In genomic region chr5:178859625-178860521, GRCh38 we compare ENCODE assay signal across 1 cellular context.
TF ChIP-seq lines count a peak whose summit lies in the region.

TSS of gene ZNF354B (plus strand) at chr5:178859953. CDS start at chr5:178861048, 1,095 bp downstream.

TF ChIP-seq in GM12878, 131 proteins besides CTCF, POLR2A, EP300 and RAD21 (continued from another document and continues in another):
- TF ChIP-seq CUX1 (IDR thresholded peaks at IDR 0.05; ENCODE audit: insufficient replicate concordance, low read depth, low read length) (no peak), CHD4 (IDR thresholded peaks at IDR 0.05) (no peak), RUNX3 (IDR thresholded peaks at IDR 0.05; ENCODE audit: low read length) (peak; percentile 21; the same call in 1 of the 2 replicates), ZNF274 (IDR thresholded peaks at IDR 0.05; ENCODE audit: insufficient read depth, insufficient read length) (no peak), TCF3 (IDR thresholded peaks at IDR 0.05; ENCODE audit: borderline replicate concordance, insufficient read depth, low read depth, low read length) (no peak), WRNIP1 (IDR thresholded peaks at IDR 0.05; ENCODE audit: borderline replicate concordance, low read depth, low read length) (no peak), ZNF622 (IDR thresholded peaks at IDR 0.05) (no peak), GABPA (IDR thresholded peaks at IDR 0.05; ENCODE audit: low read depth) (no peak), ZBTB33 (IDR thresholded peaks at IDR 0.05) (no peak), POLR2AphosphoS2 (IDR thresholded peaks at IDR 0.05; ENCODE audit: low read depth, low read length) (no peak), SP1 (IDR thresholded peaks at IDR 0.05; ENCODE audit: low read depth, low read length) (no peak), CEBPB (IDR thresholded peaks at IDR 0.05; ENCODE audit: borderline replicate concordance in 1 of 2, low read depth in 2 of 2, low read length in 2 of 2) (no peak), CREM (IDR thresholded peaks at IDR 0.05; ENCODE audit: low read depth) (peak; percentile 91), ETV6 (conservative IDR thresholded peaks at IDR 0.05 in 1 of 2, IDR thresholded peaks at IDR 0.05 in 1 of 2; ENCODE audit: borderline replicate concordance in 1 of 2, low read depth in 1 of 2) (no peak), ZNF207 (IDR thresholded peaks at IDR 0.05; ENCODE audit: borderline replicate concordance) (peak; percentile 56; the same call in 1 of the 2 replicates), RB1 (IDR thresholded peaks at IDR 0.05; ENCODE audit: borderline replicate concordance) (no peak), HDAC6 (IDR thresholded peaks at IDR 0.05; ENCODE audit: unreplicated experiment) (peak; percentile 27), ZNF384 (IDR thresholded peaks at IDR 0.05; ENCODE audit: borderline replicate concordance, low read depth, low read length) (no peak), ATF2 (IDR thresholded peaks at IDR 0.05; ENCODE audit: low read length) (no peak), ZBTB11 (CRISPR knock-in tag; IDR thresholded peaks at IDR 0.05) (no peak), PAX8 (IDR thresholded peaks at IDR 0.05) (no peak), SMC3 (IDR thresholded peaks at IDR 0.05; ENCODE audit: borderline replicate concordance, low read length) (no peak; the same call in 1 of the 2 replicates), JUNB (IDR thresholded peaks at IDR 0.05) (no peak), EGR1 (IDR thresholded peaks at IDR 0.05; ENCODE audit: borderline replicate concordance in 1 of 2, low read depth in 2 of 2, low read length in 2 of 2) (peak in 1 of 2 experiments; percentile 62; a peak in 1 of 3 replicates), MLLT1 (IDR thresholded peaks at IDR 0.05) (peak; percentile 12; the same call in 1 of the 2 replicates), MXI1 (IDR thresholded peaks at IDR 0.05; ENCODE audit: low read depth, low read length) (peak; percentile 73; the same call in 1 of the 2 replicates), NRF1 (conservative IDR thresholded peaks at IDR 0.05; ENCODE audit: low read depth, low read length) (no peak), SIX5 (IDR thresholded peaks at IDR 0.05; ENCODE audit: low read depth, low read length, severe bottlenecking) (peak; percentile 93), ZBED1 (IDR thresholded peaks at IDR 0.05; ENCODE audit: borderline replicate concordance) (no peak), CBX3 (IDR thresholded peaks at IDR 0.05; ENCODE audit: borderline replicate concordance, low read depth) (no peak), SMAD5 (IDR thresholded peaks at IDR 0.05; ENCODE audit: low read depth) (no peak), MYC (IDR thresholded peaks at IDR 0.05; ENCODE audit: insufficient read depth, insufficient read length, insufficient replicate concordance, low read length, severe bottlenecking) (no peak), E2F4 (IDR thresholded peaks at IDR 0.05; ENCODE audit: low read depth, low read length) (no peak), MEF2A (IDR thresholded peaks at IDR 0.05; ENCODE audit: insufficient read depth, low read depth, low read length) (no peak), CREB1 (IDR thresholded peaks at IDR 0.05; ENCODE audit: low read depth) (peak; percentile 67; the same call in 1 of the 2 replicates), BMI1 (IDR thresholded peaks at IDR 0.05; ENCODE audit: borderline replicate concordance) (no peak), NBN (IDR thresholded peaks at IDR 0.05) (peak; percentile 32; the same call in 1 of the 2 replicates), SKIL (IDR thresholded peaks at IDR 0.05; ENCODE audit: low read depth, poor library complexity, severe bottlenecking) (no peak), HDGF (IDR thresholded peaks at IDR 0.05) (no peak), STAT3 (IDR thresholded peaks at IDR 0.05; ENCODE audit: low read depth, low read length) (no peak), HSF1 (IDR thresholded peaks at IDR 0.05; ENCODE audit: low read depth, low read length) (no peak), NR2C1 (IDR thresholded peaks at IDR 0.05) (peak; percentile 70), ZSCAN29 (IDR thresholded peaks at IDR 0.05) (0 out of 2 replicates have a peak, but pooled peaks have one; percentile 19), TBL1XR1 (IDR thresholded peaks at IDR 0.05; ENCODE audit: low read depth, low read length) (no peak), CBFB (IDR thresholded peaks at IDR 0.05; ENCODE audit: low read depth) (no peak), YBX1 (IDR thresholded peaks at IDR 0.05) (no peak)
